In the genomic region with DNA sequence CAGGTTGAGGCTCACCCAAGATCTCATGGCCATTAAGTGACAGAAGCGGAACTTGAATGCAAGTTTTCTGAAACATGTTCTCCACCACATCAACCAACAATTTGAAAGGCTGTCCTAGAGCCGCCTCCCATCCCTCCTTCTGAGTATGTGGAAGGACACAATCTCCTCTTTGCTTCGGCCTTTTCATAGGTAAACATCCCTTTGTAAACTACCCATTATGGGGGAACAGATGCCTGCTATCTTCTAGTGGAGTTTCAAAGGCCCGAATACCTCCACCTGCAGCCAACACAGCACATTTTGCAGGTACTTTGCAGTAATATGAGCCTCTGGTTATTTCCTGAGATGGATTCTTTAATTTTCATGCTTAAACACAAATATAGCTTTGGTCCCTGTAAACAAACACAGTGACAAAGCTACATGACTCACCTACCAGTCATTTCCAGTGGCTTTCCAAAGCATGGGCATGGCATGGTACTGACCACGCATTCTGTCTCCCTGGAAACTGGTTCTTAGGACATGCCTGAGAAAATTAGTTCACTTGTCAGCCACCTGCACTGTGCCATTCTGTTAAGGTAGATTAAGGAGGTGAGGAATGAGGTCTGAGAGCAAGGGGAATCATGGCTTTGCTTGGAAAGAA, we compare ENCODE assay signal across 12 cellular contexts.
A peak's percentile ranks its signal among the peaks of the same experiment; 100 is the strongest.
DNase-seq lines count a peak whose midpoint lies in the region; ATAC-seq and TF ChIP-seq lines count a peak whose summit lies in the region.
"Had no signal": no experiment of that assay in that cellular context is flagged by ENCODE, and none has a peak within 500 bp of the region (broad histone marks: within the 10 kb centered on the region; RNA-seq: fewer than 3 reads in every experiment).

No MANE protein-coding gene starts in this region.

- WGBS in mammary epithelial cell (ENCODE audit: low coverage, missing lambda C conversion rate): 58% methylated on average over 4 of the region's 5 CpGs
- WGBS in lung, 2 donors: 86 to 95% methylated on average over 5 of the region's 5 CpGs
- WGBS in SK-N-SH (ENCODE audit: low lambda C conversion rate): 64% methylated on average over 5 of the region's 5 CpGs

- peak; percentile 58 for ATAC-seq in lung (ENCODE audit: insufficient read depth, low FRiP score)
- no peak for ATAC-seq in GM21737 (IDR thresholded peaks at IDR 0.05; ENCODE audit: unreplicated experiment)
- no peak for ATAC-seq in GM21528 (IDR thresholded peaks at IDR 0.05; ENCODE audit: low FRiP score, unreplicated experiment)
- ATAC-seq: activated CD4-positive, alpha-beta T cell treated with anti-CD3 and anti-CD28 coated beads for 36 hours had no signal

- CTCF ChIA-PET in mammary epithelial cell (lab: Charles Lee; ENCODE audit: low non-redundant PET) (interaction anchor here (0.6 kb wide), 1 partner anchor 95 kb away, joined by 8 read pairs; no protein-coding TSS in a partner anchor), SK-N-SH (lab: Yijun Ruan, JAX) (interaction anchor here (0.6 kb wide), 1 partner anchor 40 kb away, joined by 3 read pairs; no protein-coding TSS in a partner anchor)

- peaks cover 36% of the 10 kb centered on the region for H3K4me1 ChIP-seq in mammary epithelial cell (ENCODE audit: insufficient read depth, low read length)
- no peaks in the 10 kb centered on the region for H3K4me1 ChIP-seq in lung (ENCODE audit: control insufficient read depth in 2 of 2, insufficient read depth in 2 of 2, low read length in 2 of 2)
- H3K4me1 ChIP-seq in SK-N-SH (ENCODE audit: control insufficient read depth in 1 of 2, insufficient read depth in 2 of 2, low read depth in 1 of 2, low read length in 1 of 2): no peaks in the 10 kb centered on the region; a peak in 1 of 4 replicates
- H3K4me1 ChIP-seq: ascending aorta had no signal

- TF ChIP-seq CTCF in mammary epithelial cell (conservative IDR thresholded peaks at IDR 0.05 in 1 of 2, IDR thresholded peaks at IDR 0.05 in 1 of 2; ENCODE audit: extremely low read depth in 1 of 2, insufficient read depth in 1 of 2, low read depth in 1 of 2, low read length in 2 of 2): no peak
- no peak for TF ChIP-seq CTCF in lung (IDR thresholded peaks at IDR 0.05; ENCODE audit: control extremely low read depth, extremely low read depth)
- TF ChIP-seq CTCF in SK-N-SH (IDR thresholded peaks at IDR 0.05): no peak

- H2AFZ ChIP-seq in mammary epithelial cell (ENCODE audit: low read depth, low read length): no peak overlapping the region
- H2AFZ ChIP-seq in SK-N-SH (ENCODE audit: low read depth): no peak overlapping the region

- no peak for TF ChIP-seq EP300 in SK-N-SH (IDR thresholded peaks at IDR 0.05; ENCODE audit: borderline replicate concordance in 1 of 2, low read depth in 1 of 2, low read length in 1 of 2)

- H3K9me3 ChIP-seq in mammary epithelial cell (replicated peaks; ENCODE audit: insufficient read depth, low read length) (no peaks in the 10 kb centered on the region), lung (ENCODE audit: control insufficient read depth in 2 of 2, insufficient read depth in 1 of 2, low read length in 1 of 2) (no peaks in the 10 kb centered on the region), SK-N-SH (no peaks in the 10 kb centered on the region)
- H3K9me3 ChIP-seq: ascending aorta had no signal

- H3K4me3 ChIP-seq in mammary epithelial cell (replicated peaks in 1 of 3; ENCODE audit: insufficient read depth in 1 of 3, low read depth in 2 of 3, low read length in 3 of 3) (no peak overlapping the region), lung (no peak overlapping the region), SK-N-SH (ENCODE audit: low read depth in 2 of 2, low read length in 1 of 2) (no peak overlapping the region)
- H3K4me3 ChIP-seq: ascending aorta had no signal

- H3K9ac ChIP-seq in mammary epithelial cell (ENCODE audit: insufficient read depth, low read length): no peak overlapping the region
- no peak overlapping the region for H3K9ac ChIP-seq in SK-N-SH

- H3K27me3 ChIP-seq in mammary epithelial cell (ENCODE audit: insufficient read depth, low read length): no peaks in the 10 kb centered on the region
- H3K27me3 ChIP-seq in lung (ENCODE audit: control insufficient read depth, insufficient read depth): no peaks in the 10 kb centered on the region
- no peaks in the 10 kb centered on the region for H3K27me3 ChIP-seq in SK-N-SH (ENCODE audit: insufficient read depth)
- H3K27me3 ChIP-seq: ascending aorta had no signal

- peak overlapping the region; percentile 23 for H3K4me2 ChIP-seq in mammary epithelial cell (ENCODE audit: insufficient read depth, low read depth, low read length)
- H3K4me2 ChIP-seq in SK-N-SH: no peak overlapping the region

- H3K79me2 ChIP-seq in mammary epithelial cell (ENCODE audit: insufficient read depth, low read length) (no peaks in the 10 kb centered on the region), SK-N-SH (ENCODE audit: insufficient read depth) (no peaks in the 10 kb centered on the region)

- no peaks in the 10 kb centered on the region for H3K9me2 ChIP-seq in SK-N-SH

- TF ChIP-seq RAD21 in SK-N-SH (IDR thresholded peaks at IDR 0.05; ENCODE audit: low read length): no peak

- H3K36me3 ChIP-seq in mammary epithelial cell (ENCODE audit: insufficient read depth, low read length) (no peaks in the 10 kb centered on the region), lung (ENCODE audit: control insufficient read depth in 2 of 2, insufficient read depth in 2 of 2, low read length in 2 of 2) (no peaks in the 10 kb centered on the region), SK-N-SH (replicated peaks in 1 of 2; ENCODE audit: control insufficient read depth in 1 of 2, insufficient read depth in 2 of 2, low read length in 1 of 2) (no peaks in the 10 kb centered on the region)
- H3K36me3 ChIP-seq: ascending aorta had no signal

- no TSS peak for BruUV-seq in mammary epithelial cell (replicated peaks; lab: Mats Ljungman, UMichigan)

- dilution Hi-C loops in mammary epithelial cell (cut with HindIII; ENCODE audit: low sequenced_read_pairs): no loop called here

- DNase-seq in DMS79 (lab: John Stamatoyannopoulos, UW): peak; percentile 47
- peak; percentile 97 for DNase-seq in NCI-H146 (lab: John Stamatoyannopoulos, UW)
- peak; percentile 90 for DNase-seq in mammary epithelial cell
- no peak for DNase-seq in lung (ENCODE audit: low spot score)
- DNase-seq in SK-N-SH: no peak
- DNase-seq in retina: no peak
- DNase-seq: activated CD4-positive, alpha-beta T cell treated with anti-CD3 and anti-CD28 coated beads for 36 hours; small intestine; substantia nigra had no signal

- peak overlapping the region; percentile 60 for H3K27ac ChIP-seq in mammary epithelial cell (ENCODE audit: insufficient read depth, low read depth, low read length)
- no peak overlapping the region for H3K27ac ChIP-seq in lung (ENCODE audit: low read depth in 1 of 2, low read length in 1 of 2)
- H3K27ac ChIP-seq in SK-N-SH (ENCODE audit: low read depth in 2 of 2, low read length in 1 of 2): no peak overlapping the region
- H3K27ac ChIP-seq: ascending aorta had no signal

- intact Hi-C loops in mammary epithelial cell (cut with micrococcal nuclease): loop anchor here (1.0 to 5.0 kb wide), 2 partner anchors 27 to 396 kb away; no protein-coding TSS in a partner anchor

- in situ Hi-C loops in mammary epithelial cell (cut with MboI; ENCODE audit: low sequenced_read_pairs in 2 of 2): no loop called here

- H3F3A ChIP-seq in SK-N-SH (replicated peaks; ENCODE audit: insufficient read depth): no peaks in the 10 kb centered on the region

- H4K20me1 ChIP-seq in mammary epithelial cell (ENCODE audit: insufficient read depth, low read length): no peaks in the 10 kb centered on the region
- H4K20me1 ChIP-seq in SK-N-SH (ENCODE audit: insufficient read depth): no peaks in the 10 kb centered on the region

- POLR2A ChIA-PET in SK-N-SH (lab: Yijun Ruan, JAX): no interaction called here

TF ChIP-seq in SK-N-SH, 30 proteins besides CTCF, POLR2A, EP300 and RAD21 (continues in another document):
- TF ChIP-seq, protein P1, sequence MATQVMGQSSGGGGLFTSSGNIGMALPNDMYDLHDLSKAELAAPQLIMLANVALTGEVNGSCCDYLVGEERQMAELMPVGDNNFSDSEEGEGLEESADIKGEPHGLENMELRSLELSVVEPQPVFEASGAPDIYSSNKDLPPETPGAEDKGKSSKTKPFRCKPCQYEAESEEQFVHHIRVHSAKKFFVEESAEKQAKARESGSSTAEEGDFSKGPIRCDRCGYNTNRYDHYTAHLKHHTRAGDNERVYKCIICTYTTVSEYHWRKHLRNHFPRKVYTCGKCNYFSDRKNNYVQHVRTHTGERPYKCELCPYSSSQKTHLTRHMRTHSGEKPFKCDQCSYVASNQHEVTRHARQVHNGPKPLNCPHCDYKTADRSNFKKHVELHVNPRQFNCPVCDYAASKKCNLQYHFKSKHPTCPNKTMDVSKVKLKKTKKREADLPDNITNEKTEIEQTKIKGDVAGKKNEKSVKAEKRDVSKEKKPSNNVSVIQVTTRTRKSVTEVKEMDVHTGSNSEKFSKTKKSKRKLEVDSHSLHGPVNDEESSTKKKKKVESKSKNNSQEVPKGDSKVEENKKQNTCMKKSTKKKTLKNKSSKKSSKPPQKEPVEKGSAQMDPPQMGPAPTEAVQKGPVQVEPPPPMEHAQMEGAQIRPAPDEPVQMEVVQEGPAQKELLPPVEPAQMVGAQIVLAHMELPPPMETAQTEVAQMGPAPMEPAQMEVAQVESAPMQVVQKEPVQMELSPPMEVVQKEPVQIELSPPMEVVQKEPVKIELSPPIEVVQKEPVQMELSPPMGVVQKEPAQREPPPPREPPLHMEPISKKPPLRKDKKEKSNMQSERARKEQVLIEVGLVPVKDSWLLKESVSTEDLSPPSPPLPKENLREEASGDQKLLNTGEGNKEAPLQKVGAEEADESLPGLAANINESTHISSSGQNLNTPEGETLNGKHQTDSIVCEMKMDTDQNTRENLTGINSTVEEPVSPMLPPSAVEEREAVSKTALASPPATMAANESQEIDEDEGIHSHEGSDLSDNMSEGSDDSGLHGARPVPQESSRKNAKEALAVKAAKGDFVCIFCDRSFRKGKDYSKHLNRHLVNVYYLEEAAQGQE (IDR thresholded peaks at IDR 0.05; ENCODE audit: low read depth, low read length): no peak
- TF ChIP-seq TEAD4 (IDR thresholded peaks at IDR 0.05; ENCODE audit: borderline replicate concordance, insufficient read depth): no peak
- TF ChIP-seq, protein P2, sequence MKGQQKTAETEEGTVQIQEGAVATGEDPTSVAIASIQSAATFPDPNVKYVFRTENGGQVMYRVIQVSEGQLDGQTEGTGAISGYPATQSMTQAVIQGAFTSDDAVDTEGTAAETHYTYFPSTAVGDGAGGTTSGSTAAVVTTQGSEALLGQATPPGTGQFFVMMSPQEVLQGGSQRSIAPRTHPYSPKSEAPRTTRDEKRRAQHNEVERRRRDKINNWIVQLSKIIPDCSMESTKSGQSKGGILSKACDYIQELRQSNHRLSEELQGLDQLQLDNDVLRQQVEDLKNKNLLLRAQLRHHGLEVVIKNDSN (IDR thresholded peaks at IDR 0.05; ENCODE audit: borderline replicate concordance, low read depth): no peak
- TF ChIP-seq NFIC (IDR thresholded peaks at IDR 0.05; ENCODE audit: borderline replicate concordance): no peak

Comparison
In these comparisons a context has a peak if more than half of its experiments do, and no peak if none do; other contexts are left out.
1. DNase-seq: peak in DMS79 (single experiment), NCI-H146 (single experiment) and mammary epithelial cell (single experiment); none in lung (single experiment), SK-N-SH (single experiment) and retina (single experiment).